Comparison of ENCODE assay signal across 11 cellular contexts in the genomic region with DNA sequence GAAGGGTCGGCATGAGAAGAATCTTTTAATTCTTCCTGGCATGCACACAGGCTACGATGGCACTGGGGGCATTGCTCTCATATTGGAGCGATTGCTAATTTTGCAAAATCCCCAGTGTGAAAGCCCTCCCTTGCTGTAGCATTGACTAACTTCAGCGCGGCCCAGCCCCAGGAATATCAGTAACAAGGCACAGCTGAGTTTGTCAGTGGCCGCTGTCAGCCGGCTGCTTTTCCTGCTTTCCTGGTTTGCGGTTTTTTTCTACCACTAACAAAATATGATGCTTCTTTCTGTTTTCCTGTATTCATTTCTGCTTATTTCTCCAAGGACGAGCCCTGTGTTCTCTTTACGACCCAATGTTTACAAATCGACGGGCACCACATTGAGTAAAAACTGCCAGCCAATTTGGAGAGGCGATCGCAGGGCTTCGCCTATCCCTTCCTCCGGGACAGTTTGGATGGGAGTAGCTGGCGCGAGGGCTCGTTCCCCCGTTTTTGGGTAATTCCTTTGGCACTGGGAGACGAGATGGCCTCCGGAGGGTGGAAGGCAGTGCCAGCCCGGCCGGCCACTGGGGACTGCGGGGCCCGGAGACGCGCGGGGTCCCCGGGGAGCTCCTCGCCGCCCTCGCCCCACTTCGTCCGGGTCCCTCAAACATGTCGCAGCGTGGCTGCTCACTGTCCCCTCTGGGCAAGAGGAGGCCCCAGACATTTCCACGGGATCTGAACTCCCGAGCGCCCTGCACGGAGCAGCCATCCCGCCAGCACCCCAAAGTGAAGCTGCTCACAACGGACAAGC. TPM values are rescaled to one million over a fixed set of nuclear protein-coding genes. Genes with fewer than 3 reads are reported as not detected.
DNase-seq lines count a peak whose midpoint lies in the region; ATAC-seq and TF ChIP-seq lines count a peak whose summit lies in the region.
"Had no signal": no experiment of that assay in that cellular context is flagged by ENCODE, and none has a peak within 500 bp of the region (broad histone marks: within the 10 kb centered on the region; RNA-seq: fewer than 3 reads in every experiment).

No MANE protein-coding gene starts in this region.

- DNase-seq in activated naive CD4-positive, alpha-beta T cell treated with anti-CD3 and anti-CD28 coated beads for 36 hours: no peak
- DNase-seq in activated naive CD4-positive, alpha-beta T cell (lab: John Stamatoyannopoulos, UW): no peak
- DNase-seq in kidney epithelial cell (ENCODE audit: low read depth): no peak
- peak in 1 of 49 donors; percentile 16 for DNase-seq in substantia nigra (lab: John Stamatoyannopoulos, UW)
- no peak for DNase-seq in NCI-H2107 (lab: John Stamatoyannopoulos, UW)
- DNase-seq in GM13976 (ENCODE audit: low spot score): no peak
- DNase-seq: IMR-90 had no signal

- in situ Hi-C loops in GM13976 (cut with MboI; ENCODE audit: low sequenced_read_pairs, unreplicated experiment): no loop called here

- CTCF ChIA-PET in activated naive CD4-positive, alpha-beta T cell treated with anti-CD3 and anti-CD28 coated beads for 36 hours (lab: Charles Lee): interaction anchor here (0.7 kb wide), 1 partner anchor 20 kb away, joined by 3 read pairs; no protein-coding TSS in a partner anchor

- H3K36me3 Mint-ChIP-seq in activated naive CD4-positive, alpha-beta T cell treated with anti-CD3 and anti-CD28 coated beads for 36 hours (ENCODE audit: low read depth): no peaks in the 10 kb centered on the region

- H3K27me3 Mint-ChIP-seq in activated naive CD4-positive, alpha-beta T cell treated with anti-CD3 and anti-CD28 coated beads for 36 hours (ENCODE audit: low read depth): peaks cover 75% of the 10 kb centered on the region

- no peak overlapping the region for H3K27ac Mint-ChIP-seq in activated naive CD4-positive, alpha-beta T cell treated with anti-CD3 and anti-CD28 coated beads for 36 hours

- no peak for ATAC-seq in HG03039 (IDR thresholded peaks at IDR 0.05; ENCODE audit: unreplicated experiment)

- peaks cover 18% of the 10 kb centered on the region for H3K4me1 Mint-ChIP-seq in activated naive CD4-positive, alpha-beta T cell treated with anti-CD3 and anti-CD28 coated beads for 36 hours (ENCODE audit: low read depth)

- H3K9me3 Mint-ChIP-seq in activated naive CD4-positive, alpha-beta T cell treated with anti-CD3 and anti-CD28 coated beads for 36 hours: no peaks in the 10 kb centered on the region

- peak overlapping the region; percentile 93 for H3K27ac ChIP-seq in VCaP
- peak overlapping the region; percentile 11 for H3K27ac ChIP-seq in substantia nigra (ENCODE audit: low read depth, low read length, poor library complexity, severe bottlenecking)
- H3K27ac ChIP-seq: skin epidermis had no signal

- intact Hi-C loops in activated naive CD4-positive, alpha-beta T cell treated with anti-CD3 and anti-CD28 coated beads for 36 hours (cut with micrococcal nuclease): loop anchor here (10.0 kb wide), 2 partner anchors 312 to 622 kb away; no protein-coding TSS in a partner anchor

- no peak for TF ChIP-seq CTCF in VCaP (conservative IDR thresholded peaks at IDR 0.05)
- no peak for TF ChIP-seq CTCF in kidney epithelial cell (IDR thresholded peaks at IDR 0.05; ENCODE audit: insufficient read depth, low read length, poor library complexity, severe bottlenecking)
- no peak for TF ChIP-seq CTCF in GM13976 (IDR thresholded peaks at IDR 0.05; ENCODE audit: borderline replicate concordance, control extremely low read depth, extremely low read depth, insufficient read depth, missing control alignments)

- peak overlapping the region; percentile 60 for H3K4me3 Mint-ChIP-seq in activated naive CD4-positive, alpha-beta T cell treated with anti-CD3 and anti-CD28 coated beads for 36 hours

- H3K36me3 ChIP-seq in kidney epithelial cell (ENCODE audit: control insufficient read depth, insufficient read depth, low read length): no peaks in the 10 kb centered on the region

- H3K27me3 ChIP-seq in kidney epithelial cell (ENCODE audit: control insufficient read depth, insufficient read depth, low read length): peaks cover 41% of the 10 kb centered on the region

- H3K4me3 ChIP-seq in kidney epithelial cell (ENCODE audit: low read depth, low read length): peak overlapping the region; percentile 15

RNA-seq across cellular contexts. Expression of a gene that starts 0.9 kb away (rescaled TPM):
- 1 to 10 TPM; 1.3 to 1.4 TPM for total RNA-seq in activated naive CD4-positive, alpha-beta T cell treated with anti-CD3 and anti-CD28 coated beads for 36 hours
- 0.08 and 0.34 TPM in 2 replicates for total RNA-seq in kidney epithelial cell
- total RNA-seq: bronchial epithelial cell, IMR-90 had no signal
